Comparison of ENCODE assay signal across 3 cellular contexts in genomic region chr3:82607391-82607790, GRCh38.
"Had no signal": no experiment of that assay in that cellular context is flagged by ENCODE, and none has a peak within 500 bp of the region (broad histone marks: within the 10 kb centered on the region; RNA-seq: fewer than 3 reads in every experiment).

No MANE protein-coding gene starts in this region.

- ATAC-seq: GM12878 had no signal

- H3K4me3 ChIP-seq: GM12878 had no signal

- DNase-seq: GDM1, GF-D8 had no signal
